Comparison of ENCODE assay signal across 7 cellular contexts in genomic region chr2:237581751-237582746, GRCh38. TPM values are rescaled to one million over a fixed set of nuclear protein-coding genes. Genes with fewer than 3 reads are reported as not detected.
DNase-seq lines count a peak whose midpoint lies in the region; ATAC-seq and TF ChIP-seq lines count a peak whose summit lies in the region.

No MANE protein-coding gene starts in this region.

- TF ChIP-seq EP300 in suprapubic skin (IDR thresholded peaks at IDR 0.05): no peak

- no peaks in the 10 kb centered on the region for H3K27me3 ChIP-seq in esophagus squamous epithelium
- no peaks in the 10 kb centered on the region for H3K27me3 ChIP-seq in naive thymus-derived CD4-positive, alpha-beta T cell (ENCODE audit: control insufficient read depth in 2 of 2, insufficient read depth in 2 of 2, low read length in 2 of 2)
- no peaks in the 10 kb centered on the region for H3K27me3 ChIP-seq in suprapubic skin
- H3K27me3 ChIP-seq in MG63: no peaks in the 10 kb centered on the region

- CTCF ChIA-PET in activated CD4-positive, alpha-beta memory T cell treated with anti-CD3 and anti-CD28 coated beads, Interleukin-2, amount 10 ng/mL, durations not matched to agents 7 days and 5 days (lab: Charles Lee): interaction anchor here (0.7 to 3.0 kb wide), 15 partner anchors 10 to 192 kb away, joined by 3 to 12 read pairs (median 4); no protein-coding TSS in a partner anchor
- CTCF ChIA-PET in naive thymus-derived CD4-positive, alpha-beta T cell (lab: Charles Lee): interaction anchor here (0.6 to 2.5 kb wide), 7 partner anchors 11 to 776 kb away, joined by 3 to 10 read pairs (median 4); no protein-coding TSS in a partner anchor

- H3K4me3 ChIP-seq in esophagus squamous epithelium (peak overlapping the region in 1 of 4 donors; percentile 55), suprapubic skin (peak overlapping the region; percentile 9), MG63 (no peak overlapping the region)
- no peak overlapping the region for H3K4me3 ChIP-seq in naive thymus-derived CD4-positive, alpha-beta T cell (ENCODE audit: low read length)

- peaks cover 5% of the 10 kb centered on the region for H3K4me1 Mint-ChIP-seq in activated CD4-positive, alpha-beta memory T cell treated with anti-CD3 and anti-CD28 coated beads, Interleukin-2, amount 10 ng/mL, durations not matched to agents 7 days and 5 days
- H3K4me1 Mint-ChIP-seq in naive thymus-derived CD4-positive, alpha-beta T cell: peaks cover 0 to 6% (median 4%) of the 10 kb centered on the region in 7 donors

- no peaks in the 10 kb centered on the region for H3K36me3 Mint-ChIP-seq in activated CD4-positive, alpha-beta memory T cell treated with anti-CD3 and anti-CD28 coated beads, Interleukin-2, amount 10 ng/mL, durations not matched to agents 7 days and 5 days (ENCODE audit: low read depth)
- no peaks in the 10 kb centered on the region for H3K36me3 Mint-ChIP-seq in naive thymus-derived CD4-positive, alpha-beta T cell

- POLR2A ChIA-PET in activated CD4-positive, alpha-beta memory T cell treated with anti-CD3 and anti-CD28 coated beads, Interleukin-2, amount 10 ng/mL, durations not matched to agents 7 days and 5 days (lab: Charles Lee): interaction anchor here (0.8 to 1.1 kb wide), 2 partner anchors 100 to 113 kb away, joined by 3 read pairs; no protein-coding TSS in a partner anchor
- POLR2A ChIA-PET in naive thymus-derived CD4-positive, alpha-beta T cell (lab: Charles Lee): no interaction called here

- H3K27ac Mint-ChIP-seq in activated CD4-positive, alpha-beta memory T cell treated with anti-CD3 and anti-CD28 coated beads, Interleukin-2, amount 10 ng/mL, durations not matched to agents 7 days and 5 days: no peak overlapping the region
- H3K27ac Mint-ChIP-seq in naive thymus-derived CD4-positive, alpha-beta T cell: peak overlapping the region in 6 of 9 donors; percentile 14 to 84 (median 56)

- H3K4me1 ChIP-seq in esophagus squamous epithelium (peaks cover 4 to 18% (median 10%) of the 10 kb centered on the region in 3 donors), suprapubic skin (peaks cover 15% of the 10 kb centered on the region)
- H3K4me1 ChIP-seq in naive thymus-derived CD4-positive, alpha-beta T cell (ENCODE audit: control insufficient read depth in 2 of 2, insufficient read depth in 2 of 2, low read length in 2 of 2): no peaks in the 10 kb centered on the region

- no peaks in the 10 kb centered on the region for H3K36me3 ChIP-seq in esophagus squamous epithelium
- H3K36me3 ChIP-seq in naive thymus-derived CD4-positive, alpha-beta T cell (ENCODE audit: control insufficient read depth in 2 of 3, insufficient read depth in 3 of 3, low read length in 3 of 3): no peaks in the 10 kb centered on the region
- H3K36me3 ChIP-seq in suprapubic skin: no peaks in the 10 kb centered on the region
- no peaks in the 10 kb centered on the region for H3K36me3 ChIP-seq in MG63

- 28 to 31% methylated on average over 14 to 20 of the region's 25 CpGs for WGBS in esophagus squamous epithelium, 2 donors
- WGBS in suprapubic skin: 22% methylated on average over 17 of the region's 25 CpGs

- no peak for TF ChIP-seq POLR2A in esophagus squamous epithelium (IDR thresholded peaks at IDR 0.05)
- no peak for TF ChIP-seq POLR2A in suprapubic skin (IDR thresholded peaks at IDR 0.05)

- peaks cover 3% of the 10 kb centered on the region for H3K27me3 Mint-ChIP-seq in activated CD4-positive, alpha-beta memory T cell treated with anti-CD3 and anti-CD28 coated beads, Interleukin-2, amount 10 ng/mL, durations not matched to agents 7 days and 5 days
- peaks cover 0 to 3% (median 0%) of the 10 kb centered on the region in 5 donors for H3K27me3 Mint-ChIP-seq in naive thymus-derived CD4-positive, alpha-beta T cell

- peak; percentile 44 for TF ChIP-seq CTCF in GM12874 (IDR thresholded peaks at IDR 0.05; ENCODE audit: insufficient read depth, low read depth, low read length)
- peak in 4 of 6 experiments; percentile 17 to 37 (median 24) for TF ChIP-seq CTCF in esophagus squamous epithelium (IDR thresholded peaks at IDR 0.05)
- peak in 1 of 2 donors; percentile 16 for TF ChIP-seq CTCF in suprapubic skin (IDR thresholded peaks at IDR 0.05)

- intact Hi-C loops in esophagus squamous epithelium (cut with DNase I): loop anchor here (10.0 kb wide), 1 partner anchor 163 kb away; no protein-coding TSS in a partner anchor
- intact Hi-C loops in naive thymus-derived CD4-positive, alpha-beta T cell (cut with micrococcal nuclease): loop anchor here (1.0 to 2.0 kb wide), 5 partner anchors 86 to 192 kb away; no protein-coding TSS in a partner anchor

- DNase-seq in NCI-H2029 (lab: John Stamatoyannopoulos, UW): peak; percentile 83
- DNase-seq in activated CD4-positive, alpha-beta memory T cell treated with anti-CD3 and anti-CD28 coated beads, Interleukin-2, amount 10 ng/mL, durations not matched to agents 7 days and 5 days: peak; percentile 62
- no peak for DNase-seq in esophagus squamous epithelium (lab: John Stamatoyannopoulos, UW)
- DNase-seq in naive thymus-derived CD4-positive, alpha-beta T cell: peak in 7 of 9 donors; percentile 53 to 73 (median 62)
- peak in 1 of 2 donors; percentile 81 for DNase-seq in suprapubic skin (ENCODE audit: low spot score in 2 of 2)
- DNase-seq in MG63: no peak

- H3K9me3 ChIP-seq in esophagus squamous epithelium: no peaks in the 10 kb centered on the region
- H3K9me3 ChIP-seq in naive thymus-derived CD4-positive, alpha-beta T cell (ENCODE audit: control insufficient read depth in 2 of 3, low read length in 3 of 3): no peaks in the 10 kb centered on the region
- H3K9me3 ChIP-seq in suprapubic skin: no peaks in the 10 kb centered on the region
- H3K9me3 ChIP-seq in MG63: no peaks in the 10 kb centered on the region

- peak overlapping the region; percentile 50 to 79 (median 55) for H3K27ac ChIP-seq in esophagus squamous epithelium
- H3K27ac ChIP-seq in naive thymus-derived CD4-positive, alpha-beta T cell (ENCODE audit: low read depth, low read length): no peak overlapping the region
- H3K27ac ChIP-seq in suprapubic skin: peak overlapping the region; percentile 71

- no peak overlapping the region for H3K4me3 Mint-ChIP-seq in activated CD4-positive, alpha-beta memory T cell treated with anti-CD3 and anti-CD28 coated beads, Interleukin-2, amount 10 ng/mL, durations not matched to agents 7 days and 5 days
- peak overlapping the region in 1 of 10 donors; percentile 9 for H3K4me3 Mint-ChIP-seq in naive thymus-derived CD4-positive, alpha-beta T cell

- no peaks in the 10 kb centered on the region for H3K9me3 Mint-ChIP-seq in activated CD4-positive, alpha-beta memory T cell treated with anti-CD3 and anti-CD28 coated beads, Interleukin-2, amount 10 ng/mL, durations not matched to agents 7 days and 5 days
- H3K9me3 Mint-ChIP-seq in naive thymus-derived CD4-positive, alpha-beta T cell: no peaks in the 10 kb centered on the region

- ATAC-seq in naive thymus-derived CD4-positive, alpha-beta T cell: peak; percentile 80

RNA-seq across cellular contexts. Expression of gene RAB17, which starts 8.5 kb away (rescaled TPM):
- not detected for total RNA-seq in activated CD4-positive, alpha-beta memory T cell treated with anti-CD3 and anti-CD28 coated beads, Interleukin-2, amount 10 ng/mL, durations not matched to agents 7 days and 5 days
- 10 to 100 TPM in 1 of 4 donors, 1 to 10 TPM in 3; 2.0 to 11.1 (median 6.4) TPM for total RNA-seq in esophagus squamous epithelium
- not detected for total RNA-seq in naive thymus-derived CD4-positive, alpha-beta T cell
- polyA plus RNA-seq in naive thymus-derived CD4-positive, alpha-beta T cell: not detected
- total RNA-seq in suprapubic skin: 1 to 10 TPM; 3.3 to 8.5 (median 6.0) TPM
- not detected in 2 replicates for total RNA-seq in MG63 (2014; rRNA removed; shearing (Covaris generic); ENCODE audit: low replicate concordance)

RNA-seq across cellular contexts. Expression of gene PRLH, which starts 15.7 kb away (rescaled TPM):
- total RNA-seq in activated CD4-positive, alpha-beta memory T cell treated with anti-CD3 and anti-CD28 coated beads, Interleukin-2, amount 10 ng/mL, durations not matched to agents 7 days and 5 days: not detected
- total RNA-seq in esophagus squamous epithelium (not detected), suprapubic skin (not detected)
- total RNA-seq in naive thymus-derived CD4-positive, alpha-beta T cell: not detected
- not detected for polyA plus RNA-seq in naive thymus-derived CD4-positive, alpha-beta T cell
- total RNA-seq in MG63 (2014; rRNA removed; shearing (Covaris generic); ENCODE audit: low replicate concordance): not detected in 2 replicates

RNA-seq across cellular contexts. Expression of gene LRRFIP1, which starts 45.3 kb away (rescaled TPM):
- total RNA-seq in activated CD4-positive, alpha-beta memory T cell treated with anti-CD3 and anti-CD28 coated beads, Interleukin-2, amount 10 ng/mL, durations not matched to agents 7 days and 5 days: 100 to 1,000 TPM; 242 to 248 TPM
- total RNA-seq in esophagus squamous epithelium (100 to 1,000 TPM in 2 of 4 donors, 10 to 100 TPM in 2; 84.9 to 152 (median 120) TPM), suprapubic skin (100 to 1,000 TPM; 100 to 150 (median 109) TPM)
- total RNA-seq in naive thymus-derived CD4-positive, alpha-beta T cell: 100 to 1,000 TPM in 4 of 5 experiments, 10 to 100 TPM in 1; 96.3 to 257 (median 114) TPM
- 10 to 100 TPM; 82.2 to 94.0 TPM for polyA plus RNA-seq in naive thymus-derived CD4-positive, alpha-beta T cell
- total RNA-seq in MG63 (2014; rRNA removed; shearing (Covaris generic); ENCODE audit: low replicate concordance): 33.5 and 52.8 TPM in 2 replicates

Comparison
In these comparisons a context has a peak if more than half of its experiments do, and no peak if none do; other contexts are left out.
1. DNase-seq: peak in NCI-H2029 (single experiment), activated CD4-positive, alpha-beta memory T cell treated with anti-CD3 and anti-CD28 coated beads, Interleukin-2, amount 10 ng/mL, durations not matched to agents 7 days and 5 days (single experiment) and naive thymus-derived CD4-positive, alpha-beta T cell (7 of 9); none in esophagus squamous epithelium (single experiment) and MG63 (single experiment).